24 cellular contexts compared by ENCODE assay signal in genomic region chr13:107476068-107476467, GRCh38.
"Had no signal": no experiment of that assay in that cellular context is flagged by ENCODE, and none has a peak within 500 bp of the region (broad histone marks: within the 10 kb centered on the region; RNA-seq: fewer than 3 reads in every experiment).

No MANE protein-coding gene starts in this region.

- H3K27me3 Mint-ChIP-seq: memory B cell; stimulated activated memory B cell treated with anti-CD40 and anti-IgM and Interleukin-4, amounts not matched to agents 10 μg/mL and 1 μg/mL and 100 μg/mL, for 72 hours; stimulated activated naive CD8-positive, alpha-beta T cell treated with anti-CD3 and anti-CD28 coated beads, Interleukin-15, amount 100 ng/mL, for 72 hours had no signal

- H3K4me3 ChIP-seq: dorsolateral prefrontal cortex, gastrocnemius medialis, heart right ventricle, left ventricle myocardium inferior, lower lobe of right lung, ovary, testis, tibial nerve, upper lobe of right lung, vagina had no signal

- FAIRE-seq: kidney, small intestine had no signal

- H3K4me3 Mint-ChIP-seq: immature natural killer cell; memory B cell; mesothelial cell of epicardium; natural killer cell; neural crest cell; stimulated activated memory B cell treated with anti-CD40 and anti-IgM and Interleukin-4, amounts not matched to agents 10 μg/mL and 1 μg/mL and 100 μg/mL, for 72 hours; stimulated activated naive CD8-positive, alpha-beta T cell treated with anti-CD3 and anti-CD28 coated beads, Interleukin-15, amount 100 ng/mL, for 72 hours had no signal

- H3K9me3 Mint-ChIP-seq: mesothelial cell of epicardium, neural crest cell had no signal

- H3K27ac Mint-ChIP-seq: immature natural killer cell; memory B cell; mesothelial cell of epicardium; natural killer cell; stimulated activated memory B cell treated with anti-CD40 and anti-IgM and Interleukin-4, amounts not matched to agents 10 μg/mL and 1 μg/mL and 100 μg/mL, for 72 hours; stimulated activated naive CD8-positive, alpha-beta T cell treated with anti-CD3 and anti-CD28 coated beads, Interleukin-15, amount 100 ng/mL, for 72 hours had no signal

- DNase-seq: cortex of kidney; dorsolateral prefrontal cortex; effector CD8-positive, alpha-beta T cell; gastrocnemius medialis; heart right ventricle; immature natural killer cell; kidney; left cardiac atrium; left ventricle myocardium inferior; lower lobe of right lung; natural killer cell; ovary; right cardiac atrium; small intestine; stimulated activated CD4-positive, alpha-beta T cell treated with anti-CD3 and anti-CD28 coated beads, Interleukin-4, amount 100 ng/mL, for 24 hours; stimulated activated naive CD8-positive, alpha-beta T cell treated with anti-CD3 and anti-CD28 coated beads, Interleukin-15, amount 100 ng/mL, for 72 hours; testis; upper lobe of right lung had no signal

- H3K4me1 Mint-ChIP-seq: immature natural killer cell; memory B cell; mesothelial cell of epicardium; natural killer cell; neural crest cell; stimulated activated memory B cell treated with anti-CD40 and anti-IgM and Interleukin-4, amounts not matched to agents 10 μg/mL and 1 μg/mL and 100 μg/mL, for 72 hours; stimulated activated naive CD8-positive, alpha-beta T cell treated with anti-CD3 and anti-CD28 coated beads, Interleukin-15, amount 100 ng/mL, for 72 hours had no signal

- H3K36me3 Mint-ChIP-seq: immature natural killer cell; memory B cell; mesothelial cell of epicardium; natural killer cell; stimulated activated memory B cell treated with anti-CD40 and anti-IgM and Interleukin-4, amounts not matched to agents 10 μg/mL and 1 μg/mL and 100 μg/mL, for 72 hours had no signal

- ATAC-seq: gastrocnemius medialis; heart right ventricle; left cardiac atrium; lower lobe of right lung; natural killer cell; right cardiac atrium; stimulated activated memory B cell treated with anti-CD40 and anti-IgM and Interleukin-4, amounts not matched to agents 10 μg/mL and 1 μg/mL and 100 μg/mL, for 72 hours; stimulated activated naive CD8-positive, alpha-beta T cell treated with anti-CD3 and anti-CD28 coated beads, Interleukin-15, amount 100 ng/mL, for 72 hours; upper lobe of right lung had no signal
